Comparison of ENCODE assay signal across 14 cellular contexts in the genomic region with DNA sequence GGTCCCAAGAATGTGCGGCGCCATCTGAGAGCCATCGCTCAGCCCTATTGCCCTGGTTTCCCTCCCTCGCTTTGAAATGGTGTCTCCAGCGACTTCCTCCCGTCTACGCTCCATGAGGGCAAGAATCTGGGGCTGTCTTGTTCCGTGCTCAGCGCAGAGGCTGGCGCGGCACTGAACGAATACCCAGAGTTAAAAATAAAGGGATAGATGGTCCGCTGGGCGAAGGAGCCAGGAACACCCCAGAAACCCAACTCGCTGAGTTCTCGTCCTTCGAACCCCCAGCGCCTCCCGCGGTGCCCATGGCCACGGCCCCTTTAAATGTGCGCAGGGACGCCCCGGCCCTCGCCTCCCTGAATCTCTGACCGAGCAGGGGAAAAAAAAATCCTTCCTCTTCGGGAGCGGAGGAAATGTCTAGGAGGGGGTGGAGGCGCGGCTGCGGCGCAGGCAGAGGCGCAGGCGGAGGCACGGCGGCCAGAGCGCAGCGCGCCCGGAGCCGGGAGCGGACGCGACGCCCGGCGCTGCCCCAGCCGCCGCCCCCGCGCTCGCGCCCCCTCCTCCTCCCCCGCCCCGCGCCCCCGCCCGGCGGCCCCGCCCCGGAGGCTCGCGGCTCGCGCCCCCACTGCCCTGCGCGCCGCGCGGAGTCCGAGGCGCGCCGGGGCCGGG. TPM values are rescaled to one million over a fixed set of nuclear protein-coding genes. Genes with fewer than 3 reads are reported as not detected.
DNase-seq lines count a peak whose midpoint lies in the region; FAIRE-seq and TF ChIP-seq lines count a peak whose summit lies in the region.
"Had no signal": no experiment of that assay in that cellular context is flagged by ENCODE, and none has a peak within 500 bp of the region (broad histone marks: within the 10 kb centered on the region; RNA-seq: fewer than 3 reads in every experiment).

No MANE protein-coding gene starts in this region.

- H3K4me2 ChIP-seq in GM23248 (ENCODE audit: unreplicated experiment): no peak overlapping the region

- H3K4me3 Mint-ChIP-seq in dendritic cell treated with granulocyte-macrophage colony-stimulating factor and Interleukin-4, amounts not matched to agents 40 ng/mL and 50 ng/mL, for 4 days: peak overlapping the region; percentile 44
- H3K4me3 Mint-ChIP-seq in osteocyte (ENCODE audit: unreplicated experiment): no peak overlapping the region

- TF ChIP-seq CTCF in kidney (IDR thresholded peaks at IDR 0.05; ENCODE audit: borderline replicate concordance, extremely low read depth, insufficient read depth) (no peak), sigmoid colon (IDR thresholded peaks at IDR 0.05) (no peak), osteocyte (IDR thresholded peaks at IDR 0.05) (no peak), GM13977 (IDR thresholded peaks at IDR 0.05; ENCODE audit: extremely low read depth, insufficient read depth, missing control alignments) (no peak)

- intact Hi-C loops in dendritic cell treated with granulocyte-macrophage colony-stimulating factor and Interleukin-4, amounts not matched to agents 40 ng/mL and 50 ng/mL, for 4 days (cut with micrococcal nuclease): no loop called here
- intact Hi-C loops in kidney (cut with DNase I) (no loop called here), sigmoid colon (cut with DNase I) (no loop called here)

- in situ Hi-C loops in GM23248 (cut with MboI): no loop called here
- in situ Hi-C loops in GM13977 (cut with MboI; ENCODE audit: low pct_unique_long_range_greater_than_20kb, low sequenced_read_pairs, unreplicated experiment): no loop called here

- H3F3A ChIP-seq in GM23248 (ENCODE audit: insufficient read depth): no peaks in the 10 kb centered on the region

- H3K27ac Mint-ChIP-seq in dendritic cell treated with granulocyte-macrophage colony-stimulating factor and Interleukin-4, amounts not matched to agents 40 ng/mL and 50 ng/mL, for 4 days: no peak overlapping the region
- H3K27ac Mint-ChIP-seq in osteocyte (ENCODE audit: unreplicated experiment): no peak overlapping the region
- H3K27ac Mint-ChIP-seq: CD4-positive, alpha-beta memory T cell had no signal

- H3K4me1 ChIP-seq in GM23248 (ENCODE audit: insufficient read depth): no peaks in the 10 kb centered on the region
- H3K4me1 ChIP-seq in kidney (ENCODE audit: control insufficient read depth in 1 of 2, insufficient read depth in 1 of 2, low read depth in 1 of 2, low read length in 2 of 2): peaks cover 8 to 14% of the 10 kb centered on the region in 2 donors
- peaks cover 0 to 18% (median 12%) of the 10 kb centered on the region in 4 donors for H3K4me1 ChIP-seq in sigmoid colon

- H3K27ac ChIP-seq in GM23248 (no peak overlapping the region), kidney (ENCODE audit: low read depth in 2 of 2, low read length in 2 of 2) (peak overlapping the region in 1 of 2 donors; percentile 57), sigmoid colon (peak overlapping the region; percentile 53 to 70 (median 64))

- DNase-seq in GM23248: peak; percentile 20
- no peak for DNase-seq in kidney
- DNase-seq in sigmoid colon: no peak
- DNase-seq in NCI-H128 (lab: John Stamatoyannopoulos, UW; ENCODE audit: unreplicated experiment): no peak
- DNase-seq in T-helper 9 cell: no peak
- DNase-seq in osteocyte (ENCODE audit: extremely low spot score, unreplicated experiment): no peak
- DNase-seq in GM13977 (ENCODE audit: low spot score): no peak
- DNase-seq: activated effector memory CD4-positive, alpha-beta T cell treated with anti-CD3 and anti-CD28 coated beads, Interleukin-2, amount 50 U/mL, for 16 hours; CD4-positive, alpha-beta memory T cell; NCI-H446; stimulated activated naive CD4-positive, alpha-beta T cell; T-helper 2 cell had no signal

- no peaks in the 10 kb centered on the region for H3K9me3 ChIP-seq in GM23248 (ENCODE audit: low read depth)
- no peaks in the 10 kb centered on the region for H3K9me3 ChIP-seq in kidney (ENCODE audit: control insufficient read depth in 1 of 2, low read length in 2 of 2)
- H3K9me3 ChIP-seq in sigmoid colon: no peaks in the 10 kb centered on the region

- TF ChIP-seq EP300 in sigmoid colon (IDR thresholded peaks at IDR 0.05): no peak

- H3K9me3 Mint-ChIP-seq in dendritic cell treated with granulocyte-macrophage colony-stimulating factor and Interleukin-4, amounts not matched to agents 40 ng/mL and 50 ng/mL, for 4 days: no peaks in the 10 kb centered on the region
- H3K9me3 Mint-ChIP-seq in osteocyte (ENCODE audit: unreplicated experiment): no peaks in the 10 kb centered on the region
- H3K9me3 Mint-ChIP-seq: CD4-positive, alpha-beta memory T cell had no signal

- H2AFZ ChIP-seq in GM23248: no peak overlapping the region

- no peaks in the 10 kb centered on the region for H3K9me2 ChIP-seq in GM23248 (ENCODE audit: insufficient read depth)

- H3K27me3 Mint-ChIP-seq in dendritic cell treated with granulocyte-macrophage colony-stimulating factor and Interleukin-4, amounts not matched to agents 40 ng/mL and 50 ng/mL, for 4 days: peaks cover 84% of the 10 kb centered on the region
- peaks cover 74% of the 10 kb centered on the region for H3K27me3 Mint-ChIP-seq in osteocyte (ENCODE audit: unreplicated experiment)

- H3K36me3 Mint-ChIP-seq in dendritic cell treated with granulocyte-macrophage colony-stimulating factor and Interleukin-4, amounts not matched to agents 40 ng/mL and 50 ng/mL, for 4 days (ENCODE audit: low read depth): no peaks in the 10 kb centered on the region
- H3K36me3 Mint-ChIP-seq in osteocyte (ENCODE audit: unreplicated experiment): no peaks in the 10 kb centered on the region
- H3K36me3 Mint-ChIP-seq: CD4-positive, alpha-beta memory T cell had no signal

- H3K9ac ChIP-seq in GM23248 (no peak overlapping the region), kidney (ENCODE audit: low read length in 2 of 2) (peak overlapping the region in 1 of 2 donors; percentile 73)

- H3K79me2 ChIP-seq in GM23248 (ENCODE audit: insufficient read depth): no peaks in the 10 kb centered on the region

- H3K36me3 ChIP-seq in GM23248 (ENCODE audit: low read depth): no peaks in the 10 kb centered on the region
- H3K36me3 ChIP-seq in kidney (ENCODE audit: control insufficient read depth in 1 of 2, insufficient read depth in 2 of 2, low read length in 2 of 2): no peaks in the 10 kb centered on the region
- no peaks in the 10 kb centered on the region for H3K36me3 ChIP-seq in sigmoid colon

- 5 to 8% methylated on average over 38 to 43 of the region's 75 CpGs for WGBS in GM23248 (ENCODE audit: low coverage in 1 of 2, low lambda C conversion rate in 2 of 2, missing lambda C conversion rate in 2 of 2), 2 experiments
- WGBS in sigmoid colon, 2 donors: 6 to 7% methylated on average over 74 to 75 of the region's 75 CpGs

- H4K20me1 ChIP-seq in GM23248 (ENCODE audit: insufficient read depth): no peaks in the 10 kb centered on the region

- peaks cover 28% of the 10 kb centered on the region for H3K4me1 Mint-ChIP-seq in dendritic cell treated with granulocyte-macrophage colony-stimulating factor and Interleukin-4, amounts not matched to agents 40 ng/mL and 50 ng/mL, for 4 days (ENCODE audit: low read depth)
- peaks cover 3% of the 10 kb centered on the region for H3K4me1 Mint-ChIP-seq in osteocyte (ENCODE audit: unreplicated experiment)

- no peak overlapping the region for H3K4me3 ChIP-seq in GM23248
- peak overlapping the region; percentile 55 to 72 for H3K4me3 ChIP-seq in kidney (ENCODE audit: low read length in 2 of 2)
- H3K4me3 ChIP-seq in sigmoid colon: peak overlapping the region in 3 of 4 donors; percentile 45 to 54 (median 54)

- TF ChIP-seq POLR2A in sigmoid colon (IDR thresholded peaks at IDR 0.05): no peak

- no peak for FAIRE-seq in kidney (lab: Jason Lieb, UNC)

- H3K27me3 ChIP-seq in GM23248 (replicated peaks; ENCODE audit: insufficient read depth) (peaks cover 46% of the 10 kb centered on the region), sigmoid colon (peaks cover 9 to 42% (median 29%) of the 10 kb centered on the region in 3 donors)

RNA-seq across cellular contexts. Expression of gene FGD5, which starts 8.6 kb away (rescaled TPM):
- total RNA-seq in GM23248 (2014; rRNA removed; shearing (Covaris generic)): not detected in 2 replicates
- polyA plus RNA-seq in GM23248 (2016; fragmentation: Nextera tagmentation; extraction: Ambion mirVana): not detected in 2 replicates
- 40.1 TPM for total RNA-seq in kidney
- 18.7 TPM for polyA plus RNA-seq in kidney (ENCODE audit: insufficient read depth, low read depth, low replicate concordance)
- total RNA-seq in sigmoid colon: 10 to 100 TPM in 1 of 4 donors, 1 to 10 TPM in 3; 6.4 to 18.6 (median 7.6) TPM
- 1 to 10 TPM; 2.1 to 5.5 (median 3.6) TPM for polyA plus RNA-seq in sigmoid colon
- not detected in 2 replicates for total RNA-seq in osteocyte
- total RNA-seq: HT-29 had no signal
- polyA plus RNA-seq: CD4-positive, alpha-beta memory T cell had no signal
